ENCODE assay signal across 13 cellular contexts in the genomic region with DNA sequence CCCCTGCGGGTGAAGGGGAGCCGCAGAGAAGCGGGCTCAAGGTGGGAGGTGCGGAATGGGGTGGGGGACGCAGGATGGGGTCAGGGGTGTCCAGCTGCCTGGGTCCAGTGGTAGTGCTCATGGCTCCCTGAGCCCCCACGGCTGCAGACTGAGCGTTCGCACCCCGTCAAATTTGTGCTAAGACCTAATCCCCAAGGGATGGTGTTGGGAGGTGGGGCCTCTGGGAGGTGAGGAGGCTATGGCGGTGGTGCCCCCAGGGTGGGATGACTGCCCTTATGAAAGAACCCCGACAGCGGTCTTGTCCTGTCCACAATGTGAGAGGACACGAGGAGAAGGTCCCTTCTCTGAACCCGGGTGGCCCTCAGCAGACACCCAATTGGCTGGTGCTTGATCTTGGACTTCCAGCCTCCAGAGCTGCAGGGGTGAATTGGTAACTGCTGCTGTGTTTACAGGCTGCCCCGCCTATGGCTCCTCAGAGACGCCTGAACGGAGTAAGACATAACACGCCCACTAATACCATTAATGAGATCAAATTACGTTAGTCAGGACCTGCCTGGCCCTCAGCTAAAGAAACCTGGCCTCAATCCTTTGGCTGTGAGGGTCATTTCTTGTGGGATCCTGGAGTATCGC. TPM values are rescaled to one million over a fixed set of nuclear protein-coding genes. Genes with fewer than 3 reads are reported as not detected.
DNase-seq lines count a peak whose midpoint lies in the region; ATAC-seq and TF ChIP-seq lines count a peak whose summit lies in the region.
"Had no signal": no experiment of that assay in that cellular context is flagged by ENCODE, and none has a peak within 500 bp of the region (broad histone marks: within the 10 kb centered on the region; RNA-seq: fewer than 3 reads in every experiment).

No MANE protein-coding gene starts in this region.

- no peaks in the 10 kb centered on the region for H3K9me3 ChIP-seq in PC-3 (ENCODE audit: low read length)
- H3K9me3 ChIP-seq in subcutaneous abdominal adipose tissue (ENCODE audit: control insufficient read depth in 5 of 5, low read length in 5 of 5) = no peaks in the 10 kb centered on the region
- H3K9me3 ChIP-seq: adrenal gland, Caco-2, testis had no signal

- peak; percentile 96 for ATAC-seq in PC-3

- DNase-seq in NCI-H2227 (lab: John Stamatoyannopoulos, UW; ENCODE audit: unreplicated experiment) (peak; percentile 15), NCI-H2227 treated with DMSO at 0.1 percent for 48 hours (lab: John Stamatoyannopoulos, UW) (no peak), PC-3 (peak; percentile 82), iris pigment epithelial cell (ENCODE audit: low read depth) (peak; percentile 70), epidermal melanocyte (ENCODE audit: insufficient read length, low spot score) (no peak), SKM-1 (lab: John Stamatoyannopoulos, UW; ENCODE audit: unreplicated experiment) (no peak)
- no peak for DNase-seq in activated CD4-positive, alpha-beta T cell treated with anti-CD3 and anti-CD28 coated beads, Interleukin-2, amount 50 U/mL, for 1 hour
- DNase-seq: activated T-cell treated with anti-CD3 and anti-CD28 coated beads, Interleukin-2, amount 50 U/mL, for 48 hours; adrenal gland; Caco-2; NCI-H1694; testis had no signal

- peaks cover 13% of the 10 kb centered on the region; the same call in 1 of the 2 replicates for H4K20me1 ChIP-seq in PC-3 (ENCODE audit: low read length)

- CTCF ChIA-PET in PC-3 (lab: Charles Lee) = no interaction called here

- H3K4me1 ChIP-seq in PC-3 (ENCODE audit: insufficient read depth, low read length) (peaks cover 30% of the 10 kb centered on the region), subcutaneous abdominal adipose tissue (ENCODE audit: control insufficient read depth in 5 of 5, insufficient read depth in 5 of 5, low read length in 5 of 5) (peaks cover 11 to 58% (median 41%) of the 10 kb centered on the region in 5 donors)
- H3K4me1 ChIP-seq: adrenal gland, Caco-2, testis had no signal

- H2AFZ ChIP-seq in PC-3 (ENCODE audit: low read length) = no peak overlapping the region

- H3K4me3 ChIP-seq in PC-3 (ENCODE audit: low read length) = no peak overlapping the region
- H3K4me3 ChIP-seq in subcutaneous abdominal adipose tissue (ENCODE audit: low read depth in 1 of 5, low read length in 5 of 5) = no peak overlapping the region
- H3K4me3 ChIP-seq: adrenal gland, testis had no signal

- no peaks in the 10 kb centered on the region for H3F3A ChIP-seq in PC-3 (ENCODE audit: low read length, unreplicated experiment)

- peaks cover 84% of the 10 kb centered on the region for H3K79me2 ChIP-seq in PC-3 (ENCODE audit: low read length)

- no peak overlapping the region for H3K4me2 ChIP-seq in PC-3 (ENCODE audit: low read length)

- no peaks in the 10 kb centered on the region for H3K27me3 ChIP-seq in PC-3 (ENCODE audit: low read length)
- no peaks in the 10 kb centered on the region for H3K27me3 ChIP-seq in subcutaneous abdominal adipose tissue (ENCODE audit: control insufficient read depth in 5 of 5, insufficient read depth in 4 of 5, low read length in 5 of 5)
- H3K27me3 ChIP-seq: adrenal gland, testis had no signal

- H3K27ac ChIP-seq in PC-3 (ENCODE audit: low read length) (peak overlapping the region; percentile 49), subcutaneous abdominal adipose tissue (ENCODE audit: low read depth, low read length) (peak overlapping the region; percentile 58)
- H3K27ac ChIP-seq: adrenal gland, testis had no signal

- intact Hi-C loops in PC-3 (cut with micrococcal nuclease) = no loop called here

- no peak for TF ChIP-seq CTCF in PC-3 (conservative IDR thresholded peaks at IDR 0.05; ENCODE audit: low read depth, low read length)

- no peaks in the 10 kb centered on the region for H3K9me2 ChIP-seq in PC-3 (replicated peaks; ENCODE audit: low read length)

- POLR2A ChIA-PET in PC-3 (lab: Charles Lee; ENCODE audit: unreplicated experiment) = no interaction called here

- no peak overlapping the region for H3K9ac ChIP-seq in PC-3 (ENCODE audit: low read length)
- H3K9ac ChIP-seq in subcutaneous abdominal adipose tissue (ENCODE audit: low read length in 5 of 5) = no peak overlapping the region

- H3K36me3 ChIP-seq in PC-3 (ENCODE audit: low read depth, low read length) (no peaks in the 10 kb centered on the region), subcutaneous abdominal adipose tissue (ENCODE audit: control insufficient read depth in 5 of 5, insufficient read depth in 5 of 5, low read length in 5 of 5) (peaks cover 0 to 5% (median 0%) of the 10 kb centered on the region in 5 donors)
- H3K36me3 ChIP-seq: adrenal gland had no signal

- BruUV-seq in PC-3 (replicated peaks; lab: Mats Ljungman, UMichigan) = no TSS peak

RNA-seq across cellular contexts. Expression of a gene that starts 42.6 kb away (rescaled TPM):
- total RNA-seq in PC-3 (2014; rRNA removed) = 125 and 155 TPM in 2 replicates

Comparison
In these comparisons a context has a peak if more than half of its experiments do, and no peak if none do; other contexts are left out.
1. DNase-seq: peak in NCI-H2227 (single experiment), PC-3 (single experiment) and iris pigment epithelial cell (single experiment); none in NCI-H2227 treated with DMSO at 0.1 percent for 48 hours (single experiment), activated CD4-positive, alpha-beta T cell treated with anti-CD3 and anti-CD28 coated beads, Interleukin-2, amount 50 U/mL, for 1 hour (single experiment), epidermal melanocyte (single experiment) and SKM-1 (single experiment).